In the genomic region with DNA sequence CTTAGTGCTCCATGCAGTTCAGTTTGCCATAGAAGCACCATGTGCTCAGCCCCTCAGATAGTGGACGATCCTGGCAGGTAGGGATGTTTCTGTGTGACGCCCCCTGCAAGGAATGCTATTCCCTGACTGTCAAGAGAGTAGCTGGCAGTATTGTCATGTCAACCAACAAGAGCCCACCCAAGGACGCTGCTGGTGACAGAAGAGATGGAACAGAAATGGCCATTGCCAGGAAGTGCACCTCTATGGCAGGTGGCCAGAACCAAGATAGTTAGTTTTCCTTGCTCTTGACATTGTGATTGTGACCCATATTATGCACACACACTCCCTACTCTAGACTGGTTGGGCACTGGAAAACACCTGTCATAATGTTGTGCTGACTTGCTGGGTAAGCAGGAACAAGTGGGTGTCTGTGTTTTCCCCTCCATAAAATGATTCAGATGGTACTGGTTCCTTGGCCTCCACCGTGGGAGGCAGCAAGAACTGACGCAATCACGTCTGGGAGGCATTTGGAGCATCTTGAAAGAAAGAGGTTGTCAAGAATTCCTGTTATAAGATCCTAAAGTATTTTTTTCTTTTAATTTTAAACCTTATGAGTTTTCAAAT, we compare ENCODE assay signal across 8 cellular contexts.
A peak's percentile ranks its signal among the peaks of the same experiment; 100 is the strongest.
DNase-seq lines count a peak whose midpoint lies in the region; ATAC-seq lines count a peak whose summit lies in the region.

No MANE protein-coding gene starts in this region.

- peaks cover 29% of the 10 kb centered on the region for H3K4me1 Mint-ChIP-seq in activated CD8-positive, alpha-beta memory T cell treated with anti-CD3 and anti-CD28 coated beads, Interleukin-2, amount 10 ng/mL, durations not matched to agents 7 days and 5 days
- peaks cover 24% of the 10 kb centered on the region for H3K4me1 Mint-ChIP-seq in stimulated activated memory B cell treated with anti-CD40 and anti-IgM and Interleukin-4, amounts not matched to agents 10 μg/mL and 1 μg/mL and 100 μg/mL, for 72 hours

- DNase-seq in NCI-H2029 treated with DMSO at 0.1 percent for 48 hours (lab: John Stamatoyannopoulos, UW): peak; percentile 33
- DNase-seq in activated CD8-positive, alpha-beta memory T cell treated with anti-CD3 and anti-CD28 coated beads, Interleukin-2, amount 10 ng/mL, durations not matched to agents 7 days and 5 days: peak; percentile 40
- DNase-seq in glomerular endothelial cell (ENCODE audit: extremely low read depth, low read depth, low spot score): peak; percentile 39
- no peak for DNase-seq in midbrain (lab: John Stamatoyannopoulos, UW)

- peak overlapping the region; percentile 77 for H3K27ac Mint-ChIP-seq in activated CD8-positive, alpha-beta memory T cell treated with anti-CD3 and anti-CD28 coated beads, Interleukin-2, amount 10 ng/mL, durations not matched to agents 7 days and 5 days
- peak overlapping the region; percentile 48 for H3K27ac Mint-ChIP-seq in stimulated activated memory B cell treated with anti-CD40 and anti-IgM and Interleukin-4, amounts not matched to agents 10 μg/mL and 1 μg/mL and 100 μg/mL, for 72 hours

- peak; percentile 49 for ATAC-seq in activated CD8-positive, alpha-beta memory T cell treated with anti-CD3 and anti-CD28 coated beads, Interleukin-2, amount 10 ng/mL, durations not matched to agents 7 days and 5 days
- ATAC-seq in stimulated activated memory B cell treated with anti-CD40 and anti-IgM and Interleukin-4, amounts not matched to agents 10 μg/mL and 1 μg/mL and 100 μg/mL, for 72 hours: peak; percentile 89
- ATAC-seq in HG03039 (IDR thresholded peaks at IDR 0.05; ENCODE audit: unreplicated experiment): no peak
- no peak for ATAC-seq in GM19397 (IDR thresholded peaks at IDR 0.05; ENCODE audit: unreplicated experiment)
- no peak for ATAC-seq in GM21723 (IDR thresholded peaks at IDR 0.05; ENCODE audit: unreplicated experiment)

- no peak overlapping the region for H3K4me3 Mint-ChIP-seq in activated CD8-positive, alpha-beta memory T cell treated with anti-CD3 and anti-CD28 coated beads, Interleukin-2, amount 10 ng/mL, durations not matched to agents 7 days and 5 days
- H3K4me3 Mint-ChIP-seq in stimulated activated memory B cell treated with anti-CD40 and anti-IgM and Interleukin-4, amounts not matched to agents 10 μg/mL and 1 μg/mL and 100 μg/mL, for 72 hours: no peak overlapping the region

- H3K36me3 Mint-ChIP-seq in activated CD8-positive, alpha-beta memory T cell treated with anti-CD3 and anti-CD28 coated beads, Interleukin-2, amount 10 ng/mL, durations not matched to agents 7 days and 5 days: peaks cover 5% of the 10 kb centered on the region
- H3K36me3 Mint-ChIP-seq in stimulated activated memory B cell treated with anti-CD40 and anti-IgM and Interleukin-4, amounts not matched to agents 10 μg/mL and 1 μg/mL and 100 μg/mL, for 72 hours: no peaks in the 10 kb centered on the region

- no peaks in the 10 kb centered on the region for H3K27me3 Mint-ChIP-seq in activated CD8-positive, alpha-beta memory T cell treated with anti-CD3 and anti-CD28 coated beads, Interleukin-2, amount 10 ng/mL, durations not matched to agents 7 days and 5 days
- peaks cover 6% of the 10 kb centered on the region for H3K27me3 Mint-ChIP-seq in stimulated activated memory B cell treated with anti-CD40 and anti-IgM and Interleukin-4, amounts not matched to agents 10 μg/mL and 1 μg/mL and 100 μg/mL, for 72 hours

- CTCF ChIA-PET in activated CD8-positive, alpha-beta memory T cell treated with anti-CD3 and anti-CD28 coated beads, Interleukin-2, amount 10 ng/mL, durations not matched to agents 7 days and 5 days (lab: Charles Lee): interaction anchor here (1.0 kb wide), 1 partner anchor 28 kb away, joined by 3 read pairs; no protein-coding TSS in a partner anchor

- peaks cover 4% of the 10 kb centered on the region for H3K9me3 Mint-ChIP-seq in activated CD8-positive, alpha-beta memory T cell treated with anti-CD3 and anti-CD28 coated beads, Interleukin-2, amount 10 ng/mL, durations not matched to agents 7 days and 5 days (ENCODE audit: low read depth)
- H3K9me3 Mint-ChIP-seq in stimulated activated memory B cell treated with anti-CD40 and anti-IgM and Interleukin-4, amounts not matched to agents 10 μg/mL and 1 μg/mL and 100 μg/mL, for 72 hours: no peaks in the 10 kb centered on the region

Comparison
In these comparisons a context has a peak if more than half of its experiments do, and no peak if none do; other contexts are left out.
1. ATAC-seq: peak in activated CD8-positive, alpha-beta memory T cell treated with anti-CD3 and anti-CD28 coated beads, Interleukin-2, amount 10 ng/mL, durations not matched to agents 7 days and 5 days (single experiment) and stimulated activated memory B cell treated with anti-CD40 and anti-IgM and Interleukin-4, amounts not matched to agents 10 μg/mL and 1 μg/mL and 100 μg/mL, for 72 hours (single experiment); none in HG03039 (single experiment), GM19397 (single experiment) and GM21723 (single experiment).